Comparison of ENCODE assay signal across 8 cellular contexts in the genomic region with DNA sequence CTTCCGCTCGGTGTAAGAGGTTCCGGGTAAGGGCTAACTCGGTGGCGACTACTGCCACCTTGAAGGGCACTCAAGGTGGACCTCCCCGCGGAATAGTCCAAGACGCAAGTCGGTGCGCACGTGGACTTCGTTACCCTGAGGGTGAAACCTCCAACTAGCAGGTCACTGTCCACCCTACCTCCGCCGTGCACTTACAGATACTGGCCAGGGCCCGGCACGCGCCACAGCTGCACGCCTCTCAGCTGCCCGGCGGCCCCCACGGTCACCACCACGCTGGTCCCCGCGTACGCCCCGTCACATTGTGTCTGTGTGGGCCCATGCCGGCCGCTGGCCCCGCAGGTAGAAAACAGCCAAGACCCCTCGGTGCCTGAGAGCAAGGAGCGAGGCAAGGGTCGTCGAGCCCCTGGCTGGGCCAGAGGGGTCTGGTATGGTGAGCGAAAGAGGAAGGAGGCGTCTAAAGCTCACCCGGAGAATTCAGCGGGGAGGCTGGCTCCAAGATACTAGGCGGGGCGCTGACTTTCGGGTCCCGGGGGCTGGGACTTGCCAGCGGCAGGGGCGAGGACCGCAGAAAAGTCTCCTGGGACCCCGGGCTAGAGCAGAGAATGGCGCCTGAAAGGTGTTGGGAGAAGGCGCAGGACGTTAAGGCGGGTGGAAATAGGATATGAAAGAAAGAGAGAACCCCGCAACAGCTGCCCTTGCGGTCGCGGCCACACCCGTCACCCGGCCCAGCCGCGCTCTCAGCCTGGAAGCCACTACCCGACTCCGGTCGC. TPM values are rescaled to one million over a fixed set of nuclear protein-coding genes. Genes with fewer than 3 reads are reported as not detected.
A peak's percentile ranks its signal among the peaks of the same experiment; 100 is the strongest.
DNase-seq lines count a peak whose midpoint lies in the region; ATAC-seq, FAIRE-seq and TF ChIP-seq lines count a peak whose summit lies in the region.

No MANE protein-coding gene starts in this region.

- dilution Hi-C loops in IMR-90 (cut with HindIII; ENCODE audit: low sequenced_read_pairs, unreplicated experiment) = no loop called here

- peak overlapping the region; percentile 88 for H2AFZ ChIP-seq in IMR-90 (replicated peaks; ENCODE audit: low read length, poor library complexity)
- no peak overlapping the region for H2AFZ ChIP-seq in HepG2 (ENCODE audit: low read length)

- TF ChIP-seq POLR2A in IMR-90 (IDR thresholded peaks at IDR 0.05; ENCODE audit: low read depth, low read length) (no peak), HepG2 (IDR thresholded peaks at IDR 0.05; ENCODE audit: insufficient read depth in 1 of 2, low read depth in 2 of 2, low read length in 2 of 2) (no peak), testis (IDR thresholded peaks at IDR 0.05) (no peak)

- peak overlapping the region; percentile 15; the same call in 1 of the 2 replicates for H2AK5ac ChIP-seq in IMR-90 (ENCODE audit: low read depth, low read length)

- peak overlapping the region; percentile 25 for H2AK9ac ChIP-seq in IMR-90 (replicated peaks; ENCODE audit: low read depth, low read length, poor library complexity)

- no peak overlapping the region for H2BK20ac ChIP-seq in IMR-90 (ENCODE audit: low read depth, low read length)

- no peaks in the 10 kb centered on the region for H3K9me3 ChIP-seq in BLaER1 treated with 17β-estradiol and CSF1 and Interleukin-3, amounts not matched to agents 10 nM and 100 nM (replicated peaks in 1 of 11)
- H3K9me3 ChIP-seq in IMR-90 (ENCODE audit: control insufficient read depth, insufficient read depth, low read length) = no peaks in the 10 kb centered on the region
- H3K9me3 ChIP-seq in ascending aorta = no peaks in the 10 kb centered on the region
- H3K9me3 ChIP-seq in HepG2 (ENCODE audit: low read length) = no peaks in the 10 kb centered on the region
- no peaks in the 10 kb centered on the region for H3K9me3 ChIP-seq in testis

- H2BK5ac ChIP-seq in IMR-90 (ENCODE audit: low read depth, low read length, poor library complexity, severe bottlenecking) = no peak overlapping the region

- intact Hi-C loops in IMR-90 (cut with micrococcal nuclease) (no loop called here), ascending aorta (cut with DNase I) (loop anchor here (10.0 kb wide), 1 partner anchor 782 kb away; no protein-coding TSS in a partner anchor), HepG2 (cut with micrococcal nuclease; ENCODE audit: unreplicated experiment) (no loop called here), testis (cut with DNase I; ENCODE audit: low total_unique reads) (no loop called here)

- peaks cover 26 to 39% (median 35%) of the 10 kb centered on the region in 11 experiments for H3K27me3 ChIP-seq in BLaER1 treated with 17β-estradiol and CSF1 and Interleukin-3, amounts not matched to agents 10 nM and 100 nM
- H3K27me3 ChIP-seq in IMR-90 (ENCODE audit: control insufficient read depth, insufficient read depth, low read length) (peaks cover 38% of the 10 kb centered on the region), ascending aorta (peaks cover 17% of the 10 kb centered on the region), HepG2 (ENCODE audit: control insufficient read depth in 1 of 2, insufficient read depth in 2 of 2, low read length in 2 of 2) (peaks cover 0 to 5% of the 10 kb centered on the region in 2 experiments; a peak in 1 of 5 replicates), testis (no peaks in the 10 kb centered on the region)

- no peak overlapping the region for H3K4ac ChIP-seq in IMR-90 (ENCODE audit: low read depth, low read length)

- in situ Hi-C loops in IMR-90 (cut with MboI; ENCODE audit: low sequenced_read_pairs) = no loop called here
- in situ Hi-C loops in HepG2 (cut with HindIII; ENCODE audit: extremely low pct_ligation_motif_present, low pct_unique_long_range_greater_than_20kb) = no loop called here

- H3K23ac ChIP-seq in IMR-90 (ENCODE audit: low read depth, low read length) = peak overlapping the region; percentile 54; the same call in 1 of the 2 replicates

- FAIRE-seq in HepG2 (lab: Jason Lieb, UNC) = no peak

- peak; percentile 48 for ATAC-seq in IMR-90 (ENCODE audit: low read depth)
- ATAC-seq in HepG2 = peak; percentile 26
- ATAC-seq in HG02763 (IDR thresholded peaks at IDR 0.05; ENCODE audit: unreplicated experiment) = no peak

- H3K4me1 ChIP-seq in BLaER1 treated with 17β-estradiol and CSF1 and Interleukin-3, amounts not matched to agents 10 nM and 100 nM = peaks cover 21 to 43% (median 34%) of the 10 kb centered on the region in 10 experiments
- peaks cover 8% of the 10 kb centered on the region; the same call in 1 of the 2 replicates for H3K4me1 ChIP-seq in IMR-90 (ENCODE audit: control insufficient read depth, insufficient read depth, low read length)
- peaks cover 4 to 17% of the 10 kb centered on the region in 2 donors for H3K4me1 ChIP-seq in ascending aorta
- peaks cover 12% of the 10 kb centered on the region for H3K4me1 ChIP-seq in HepG2 (ENCODE audit: insufficient read depth, low read length)
- H3K4me1 ChIP-seq in testis = peaks cover 24% of the 10 kb centered on the region

- DNase-seq in IMR-90 = no peak
- no peak for DNase-seq in ascending aorta (ENCODE audit: low spot score in 2 of 2)
- DNase-seq in HepG2 (ENCODE audit: low spot score) = no peak
- peak; percentile 15 for DNase-seq in testis
- no peak for DNase-seq in inferior parietal cortex (ENCODE audit: extremely low spot score)
- no peak for DNase-seq in NCI-H1417 (lab: John Stamatoyannopoulos, UW)

- no peak for TF ChIP-seq RAD21 in IMR-90 (IDR thresholded peaks at IDR 0.05; ENCODE audit: low read length)
- no peak for TF ChIP-seq RAD21 in HepG2 (CRISPR knock-in tag; IDR thresholded peaks at IDR 0.05)

- no peak overlapping the region for H4K91ac ChIP-seq in IMR-90 (ENCODE audit: insufficient read depth, low read depth, low read length)

- no peak overlapping the region for H3K56ac ChIP-seq in IMR-90 (ENCODE audit: extremely low read depth, insufficient read depth, low read length)

- no peak overlapping the region for H3K18ac ChIP-seq in IMR-90 (ENCODE audit: low read depth, low read length)

- TF ChIP-seq EP300 in HepG2 (IDR thresholded peaks at IDR 0.05; ENCODE audit: low read depth in 2 of 2, low read length in 2 of 2) (no peak), HepG2 (CRISPR knock-in tag; IDR thresholded peaks at IDR 0.05; ENCODE audit: borderline replicate concordance) (no peak)

- H3K9ac ChIP-seq in BLaER1 treated with 17β-estradiol and CSF1 and Interleukin-3, amounts not matched to agents 10 nM and 100 nM = peak overlapping the region in 10 of 11 experiments; percentile 43 to 67 (median 56); a peak in 19 of 22 replicates
- H3K9ac ChIP-seq in IMR-90 (ENCODE audit: low read depth, low read length) = no peak overlapping the region
- no peak overlapping the region for H3K9ac ChIP-seq in HepG2 (ENCODE audit: insufficient read depth, low read depth, low read length)

- no peak overlapping the region for H2BK120ac ChIP-seq in IMR-90 (ENCODE audit: low read depth, low read length)

- WGBS in IMR-90 (ENCODE audit: extremely low coverage in 2 of 2, insufficient read length in 1 of 2), 2 experiments = 14% methylated on average over 39 of the region's 60 CpGs; no CpG with 5 or more reads in 1 of the 2 experiments
- 84% methylated on average over 37 of the region's 60 CpGs for WGBS in HepG2 (ENCODE audit: low lambda C conversion rate)
- WGBS in testis, 2 donors = 2% methylated on average over 49 to 60 of the region's 60 CpGs

- H3K27ac ChIP-seq in BLaER1 treated with 17β-estradiol and CSF1 and Interleukin-3, amounts not matched to agents 10 nM and 100 nM = peak overlapping the region in 5 of 11 experiments; percentile 18 to 65 (median 56); a peak in 9 of 22 replicates
- H3K27ac ChIP-seq in IMR-90 (ENCODE audit: insufficient read depth, low read length) (no peak overlapping the region), ascending aorta (no peak overlapping the region), HepG2 (ENCODE audit: extremely low read length, insufficient read depth, low read length) (no peak overlapping the region), testis (no peak overlapping the region)

- TF ChIP-seq CTCF in IMR-90 (conservative IDR thresholded peaks at IDR 0.05; ENCODE audit: low read depth, low read length) (no peak), ascending aorta (IDR thresholded peaks at IDR 0.05) (no peak), HepG2 (CRISPR knock-in tag; IDR thresholded peaks at IDR 0.05) (no peak), testis (IDR thresholded peaks at IDR 0.05) (no peak)

- H3K4me2 ChIP-seq in BLaER1 treated with 17β-estradiol and CSF1 and Interleukin-3, amounts not matched to agents 10 nM and 100 nM = peak overlapping the region; percentile 94 to 100 (median 99)
- H3K4me2 ChIP-seq in IMR-90 (ENCODE audit: low read depth, low read length) (peak overlapping the region; percentile 57), HepG2 (ENCODE audit: low read depth, low read length) (peak overlapping the region; percentile 58)

- H3K14ac ChIP-seq in IMR-90 (replicated peaks; ENCODE audit: low read depth, low read length) = no peak overlapping the region

- H3K79me1 ChIP-seq in IMR-90 (ENCODE audit: low read depth in 1 of 2, low read length in 2 of 2) = no peaks in the 10 kb centered on the region

- no peak overlapping the region for H2BK15ac ChIP-seq in IMR-90 (ENCODE audit: low read depth, low read length)

- POLR2A ChIA-PET in IMR-90 (lab: Charles Lee; ENCODE audit: unreplicated experiment) (no interaction called here), HepG2 (lab: Yijun Ruan, JAX) (interaction anchor here (1.0 kb wide), 1 partner anchor 20 kb away, joined by 3 read pairs; no protein-coding TSS in a partner anchor)

- CTCF ChIA-PET in IMR-90 (lab: Yijun Ruan, JAX) (no interaction called here), HepG2 (lab: Yijun Ruan, JAX; ENCODE audit: low intra/inter-chr PET ratio, low total read pairs) (no interaction called here)

- H3K36me3 ChIP-seq in BLaER1 treated with 17β-estradiol and CSF1 and Interleukin-3, amounts not matched to agents 10 nM and 100 nM = peaks cover 0 to 16% (median 7%) of the 10 kb centered on the region in 11 experiments; a peak in 13 of 22 replicates
- H3K36me3 ChIP-seq in IMR-90 (ENCODE audit: control insufficient read depth, insufficient read depth, low read length) (peaks cover 10% of the 10 kb centered on the region), ascending aorta (peaks cover 0 to 2% of the 10 kb centered on the region in 2 donors), HepG2 (replicated peaks in 1 of 2; ENCODE audit: control insufficient read depth in 1 of 2, insufficient read depth in 2 of 2, low read length in 2 of 2) (no peaks in the 10 kb centered on the region), testis (ENCODE audit: low read depth, missing control alignments) (no peaks in the 10 kb centered on the region)

- no peaks in the 10 kb centered on the region for H3K9me1 ChIP-seq in IMR-90 (ENCODE audit: insufficient read depth, low read length)

- H3K4me3 ChIP-seq in BLaER1 treated with 17β-estradiol and CSF1 and Interleukin-3, amounts not matched to agents 10 nM and 100 nM = peak overlapping the region; percentile 47 to 71 (median 58)
- peak overlapping the region; percentile 1; the same call in 1 of the 2 replicates for H3K4me3 ChIP-seq in IMR-90 (ENCODE audit: insufficient read depth, low read depth, low read length)
- H3K4me3 ChIP-seq in ascending aorta = peak overlapping the region; percentile 39 to 53
- no peak overlapping the region; a peak in 1 of 6 replicates for H3K4me3 ChIP-seq in HepG2 (replicated peaks in 1 of 3; ENCODE audit: insufficient read depth in 1 of 3, low read depth in 2 of 3, low read length in 3 of 3)
- H3K4me3 ChIP-seq in testis = peak overlapping the region; percentile 27 to 32

- no peaks in the 10 kb centered on the region for H3K79me2 ChIP-seq in HepG2 (ENCODE audit: insufficient read depth, low read length)

- H4K20me1 ChIP-seq in BLaER1 treated with 17β-estradiol and CSF1 and Interleukin-3, amounts not matched to agents 10 nM and 100 nM = peaks cover 0 to 34% (median 10%) of the 10 kb centered on the region in 11 experiments; a peak in 13 of 22 replicates
- H4K20me1 ChIP-seq in IMR-90 (ENCODE audit: insufficient read depth, low read length) (no peaks in the 10 kb centered on the region), HepG2 (ENCODE audit: insufficient read depth, low read length) (no peaks in the 10 kb centered on the region)

- no peak overlapping the region for H4K5ac ChIP-seq in IMR-90 (ENCODE audit: low read depth, low read length)

- no peak overlapping the region for H4K8ac ChIP-seq in IMR-90 (ENCODE audit: low read depth in 2 of 2, low read length in 2 of 2)

- BruUV-seq in IMR-90 (replicated peaks; lab: Mats Ljungman, UMichigan) (no TSS peak), HepG2 (replicated peaks; lab: Mats Ljungman, UMichigan) (no TSS peak)

RNA-seq across cellular contexts. Expression of a gene that starts 0.9 kb away (rescaled TPM):
- 0.18 and 0.28 TPM in 2 replicates for total RNA-seq in IMR-90 (2012; rRNA removed)
- 0.62 and 0.77 TPM in 2 replicates for polyA plus RNA-seq in IMR-90 (2012; rRNA removed)
- polyA plus RNA-seq in IMR-90 (2012; cell fraction: cytosol; rRNA removed) = 0.30 and 0.37 TPM in 2 replicates
- polyA plus RNA-seq in IMR-90 (2012; cell fraction: nucleus; rRNA removed; ENCODE audit: low replicate concordance) = 3.0 and 6.3 TPM in 2 replicates
- total RNA-seq in ascending aorta = not detected
- total RNA-seq in HepG2 (2016; rRNA removed; fragmentation: Illumina TruSeq; extraction: Trizol) = not detected in 2 replicates
- not detected in 2 replicates for total RNA-seq in HepG2 (2016; cell fraction: cytosol; rRNA removed; fragmentation: Illumina TruSeq; extraction: Trizol; ENCODE audit: low read depth)
- not detected in 2 replicates for total RNA-seq in HepG2 (2016; cell fraction: insoluble cytoplasmic fraction; rRNA removed; fragmentation: Illumina TruSeq; extraction: Trizol)
- not detected in 2 replicates for total RNA-seq in HepG2 (2016; cell fraction: membrane; rRNA removed; fragmentation: Illumina TruSeq; extraction: Trizol)
- 0.12 TPM in 1 of 2 replicates, not detected in the other for total RNA-seq in HepG2 (2016; cell fraction: nucleus; rRNA removed; fragmentation: Illumina TruSeq; extraction: Trizol)
- 0.01 and 0.05 TPM in 2 replicates for polyA plus RNA-seq in HepG2 (2011; rRNA removed)
- 0.05 TPM in 1 of 2 replicates, not detected in the other for polyA plus RNA-seq in HepG2 (2011; cell fraction: cytosol; rRNA removed)
- polyA plus RNA-seq in HepG2 (2011; cell fraction: nucleus; rRNA removed) = 0.63 and 0.68 TPM in 2 replicates
- 0.19 TPM in 1 of 2 replicates, not detected in the other for polyA plus RNA-seq in HepG2 (2012)
- polyA plus RNA-seq in HepG2 (2016; cell fraction: cytosol; fragmentation: Illumina TruSeq; extraction: Trizol; ENCODE audit: low read depth) = not detected in 2 replicates
- polyA plus RNA-seq in HepG2 (2016; cell fraction: insoluble cytoplasmic fraction; fragmentation: Illumina TruSeq; extraction: Trizol; ENCODE audit: low read depth) = not detected in 2 replicates
- polyA plus RNA-seq in HepG2 (2016; cell fraction: membrane; fragmentation: Illumina TruSeq; extraction: Trizol; ENCODE audit: low read depth) = not detected in 2 replicates
- not detected in 2 replicates for polyA plus RNA-seq in HepG2 (2016; cell fraction: nucleus; fragmentation: Illumina TruSeq; extraction: Trizol; ENCODE audit: insufficient read depth, low read depth)
- polyA minus RNA-seq in HepG2 (2011; rRNA and poly(A)+ RNA removed; ENCODE audit: low replicate concordance) = 0.37 TPM in 1 of 2 replicates, not detected in the other
- polyA minus RNA-seq in HepG2 (2011; cell fraction: cytosol; rRNA and poly(A)+ RNA removed) = not detected in 2 replicates
- not detected in 2 replicates for polyA minus RNA-seq in HepG2 (2011; cell fraction: nucleus; rRNA and poly(A)+ RNA removed)
- 1 to 10 TPM; 3.7 to 4.2 TPM for total RNA-seq in testis
- 2.9 TPM for polyA plus RNA-seq in testis (ENCODE audit: insufficient read depth, low read depth, low replicate concordance)

RNA-seq across cellular contexts. Expression of a gene that starts 19.0 kb away (rescaled TPM):
- total RNA-seq in IMR-90 (2012; rRNA removed) = 1.1 and 1.4 TPM in 2 replicates
- 1.8 and 2.2 TPM in 2 replicates for polyA plus RNA-seq in IMR-90 (2012; rRNA removed)
- polyA plus RNA-seq in IMR-90 (2012; cell fraction: cytosol; rRNA removed) = 3.0 and 3.1 TPM in 2 replicates
- 3.0 and 7.3 TPM in 2 replicates for polyA plus RNA-seq in IMR-90 (2012; cell fraction: nucleus; rRNA removed; ENCODE audit: low replicate concordance)
- not detected for total RNA-seq in ascending aorta
- total RNA-seq in HepG2 (2016; rRNA removed; fragmentation: Illumina TruSeq; extraction: Trizol) = 29.7 and 41.3 TPM in 2 replicates
- total RNA-seq in HepG2 (2016; cell fraction: cytosol; rRNA removed; fragmentation: Illumina TruSeq; extraction: Trizol; ENCODE audit: low read depth) = 18.2 and 21.9 TPM in 2 replicates
- 29.5 and 42.6 TPM in 2 replicates for total RNA-seq in HepG2 (2016; cell fraction: insoluble cytoplasmic fraction; rRNA removed; fragmentation: Illumina TruSeq; extraction: Trizol)
- 35.6 and 37.8 TPM in 2 replicates for total RNA-seq in HepG2 (2016; cell fraction: membrane; rRNA removed; fragmentation: Illumina TruSeq; extraction: Trizol)
- total RNA-seq in HepG2 (2016; cell fraction: nucleus; rRNA removed; fragmentation: Illumina TruSeq; extraction: Trizol) = 20.4 and 24.5 TPM in 2 replicates
- polyA plus RNA-seq in HepG2 (2011; rRNA removed) = 13.2 and 16.4 TPM in 2 replicates
- polyA plus RNA-seq in HepG2 (2011; cell fraction: cytosol; rRNA removed) = 16.8 and 21.5 TPM in 2 replicates
- 31.6 and 37.7 TPM in 2 replicates for polyA plus RNA-seq in HepG2 (2011; cell fraction: nucleus; rRNA removed)
- 11.4 and 12.0 TPM in 2 replicates for polyA plus RNA-seq in HepG2 (2012)
- polyA plus RNA-seq in HepG2 (2016; cell fraction: cytosol; fragmentation: Illumina TruSeq; extraction: Trizol; ENCODE audit: low read depth) = 20.8 and 23.5 TPM in 2 replicates
- polyA plus RNA-seq in HepG2 (2016; cell fraction: insoluble cytoplasmic fraction; fragmentation: Illumina TruSeq; extraction: Trizol; ENCODE audit: low read depth) = 34.6 and 34.9 TPM in 2 replicates
- 30.1 and 33.1 TPM in 2 replicates for polyA plus RNA-seq in HepG2 (2016; cell fraction: membrane; fragmentation: Illumina TruSeq; extraction: Trizol; ENCODE audit: low read depth)
- 50.2 and 55.6 TPM in 2 replicates for polyA plus RNA-seq in HepG2 (2016; cell fraction: nucleus; fragmentation: Illumina TruSeq; extraction: Trizol; ENCODE audit: insufficient read depth, low read depth)
- 1.6 and 25.3 TPM in 2 replicates for polyA minus RNA-seq in HepG2 (2011; rRNA and poly(A)+ RNA removed; ENCODE audit: low replicate concordance)
- 14.9 and 16.9 TPM in 2 replicates for polyA minus RNA-seq in HepG2 (2011; cell fraction: cytosol; rRNA and poly(A)+ RNA removed)
- polyA minus RNA-seq in HepG2 (2011; cell fraction: nucleus; rRNA and poly(A)+ RNA removed) = 6.8 and 9.9 TPM in 2 replicates
- total RNA-seq in testis = 10 to 100 TPM; 16.7 to 21.3 TPM
- polyA plus RNA-seq in testis (ENCODE audit: insufficient read depth, low read depth, low replicate concordance) = 12.1 TPM

RNA-seq across cellular contexts. Expression of a gene that starts 31.4 kb away (rescaled TPM):
- total RNA-seq in IMR-90 (2012; rRNA removed) (9.1 and 9.4 TPM in 2 replicates), ascending aorta (59.4 TPM), HepG2 (2016; rRNA removed; fragmentation: Illumina TruSeq; extraction: Trizol) (20.6 and 28.1 TPM in 2 replicates), testis (10 to 100 TPM; 49.4 to 70.9 TPM)
- polyA plus RNA-seq in IMR-90 (2012; rRNA removed) (18.1 and 22.7 TPM in 2 replicates), HepG2 (2011; rRNA removed) (15.1 and 16.2 TPM in 2 replicates), testis (ENCODE audit: insufficient read depth, low read depth, low replicate concordance) (36.3 TPM)
- polyA plus RNA-seq in IMR-90 (2012; cell fraction: cytosol; rRNA removed) = 13.5 and 18.3 TPM in 2 replicates
- 32.5 and 57.8 TPM in 2 replicates for polyA plus RNA-seq in IMR-90 (2012; cell fraction: nucleus; rRNA removed; ENCODE audit: low replicate concordance)
- 2.9 and 4.8 TPM in 2 replicates for total RNA-seq in HepG2 (2016; cell fraction: cytosol; rRNA removed; fragmentation: Illumina TruSeq; extraction: Trizol; ENCODE audit: low read depth)
- total RNA-seq in HepG2 (2016; cell fraction: insoluble cytoplasmic fraction; rRNA removed; fragmentation: Illumina TruSeq; extraction: Trizol) = 19.4 and 24.9 TPM in 2 replicates
- 7.5 and 9.5 TPM in 2 replicates for total RNA-seq in HepG2 (2016; cell fraction: membrane; rRNA removed; fragmentation: Illumina TruSeq; extraction: Trizol)
- 20.1 and 24.6 TPM in 2 replicates for total RNA-seq in HepG2 (2016; cell fraction: nucleus; rRNA removed; fragmentation: Illumina TruSeq; extraction: Trizol)
- 7.0 and 9.8 TPM in 2 replicates for polyA plus RNA-seq in HepG2 (2011; cell fraction: cytosol; rRNA removed)
- 56.6 and 66.8 TPM in 2 replicates for polyA plus RNA-seq in HepG2 (2011; cell fraction: nucleus; rRNA removed)
- 26.5 TPM in 2 replicates for polyA plus RNA-seq in HepG2 (2012)
- polyA plus RNA-seq in HepG2 (2016; cell fraction: cytosol; fragmentation: Illumina TruSeq; extraction: Trizol; ENCODE audit: low read depth) = 2.1 and 2.5 TPM in 2 replicates
- 15.7 and 22.2 TPM in 2 replicates for polyA plus RNA-seq in HepG2 (2016; cell fraction: insoluble cytoplasmic fraction; fragmentation: Illumina TruSeq; extraction: Trizol; ENCODE audit: low read depth)
- 3.5 and 5.6 TPM in 2 replicates for polyA plus RNA-seq in HepG2 (2016; cell fraction: membrane; fragmentation: Illumina TruSeq; extraction: Trizol; ENCODE audit: low read depth)
- 36.5 and 38.9 TPM in 2 replicates for polyA plus RNA-seq in HepG2 (2016; cell fraction: nucleus; fragmentation: Illumina TruSeq; extraction: Trizol; ENCODE audit: insufficient read depth, low read depth)
- polyA minus RNA-seq in HepG2 (2011; rRNA and poly(A)+ RNA removed; ENCODE audit: low replicate concordance) = 24.4 and 46.4 TPM in 2 replicates
- polyA minus RNA-seq in HepG2 (2011; cell fraction: cytosol; rRNA and poly(A)+ RNA removed) = 13.8 and 16.5 TPM in 2 replicates
- 27.7 and 30.0 TPM in 2 replicates for polyA minus RNA-seq in HepG2 (2011; cell fraction: nucleus; rRNA and poly(A)+ RNA removed)

RNA-seq across cellular contexts. Expression of a gene that starts 46.3 kb away (rescaled TPM):
- total RNA-seq in IMR-90 (2012; rRNA removed) (10.6 and 11.5 TPM in 2 replicates), ascending aorta (7.0 TPM), HepG2 (2016; rRNA removed; fragmentation: Illumina TruSeq; extraction: Trizol) (12.4 and 24.0 TPM in 2 replicates), testis (100 to 1,000 TPM; 107 to 156 TPM)
- polyA plus RNA-seq in IMR-90 (2012; rRNA removed) (15.1 and 18.4 TPM in 2 replicates), HepG2 (2011; rRNA removed) (43.6 and 48.0 TPM in 2 replicates), testis (ENCODE audit: insufficient read depth, low read depth, low replicate concordance) (99.0 TPM)
- 3.8 and 10.2 TPM in 2 replicates for polyA plus RNA-seq in IMR-90 (2012; cell fraction: cytosol; rRNA removed)
- polyA plus RNA-seq in IMR-90 (2012; cell fraction: nucleus; rRNA removed; ENCODE audit: low replicate concordance) = 10.8 and 15.1 TPM in 2 replicates
- total RNA-seq in HepG2 (2016; cell fraction: cytosol; rRNA removed; fragmentation: Illumina TruSeq; extraction: Trizol; ENCODE audit: low read depth) = 8.5 and 10.2 TPM in 2 replicates
- 12.7 and 22.1 TPM in 2 replicates for total RNA-seq in HepG2 (2016; cell fraction: insoluble cytoplasmic fraction; rRNA removed; fragmentation: Illumina TruSeq; extraction: Trizol)
- 13.7 and 17.0 TPM in 2 replicates for total RNA-seq in HepG2 (2016; cell fraction: membrane; rRNA removed; fragmentation: Illumina TruSeq; extraction: Trizol)
- 16.6 and 22.9 TPM in 2 replicates for total RNA-seq in HepG2 (2016; cell fraction: nucleus; rRNA removed; fragmentation: Illumina TruSeq; extraction: Trizol)
- 34.1 and 42.7 TPM in 2 replicates for polyA plus RNA-seq in HepG2 (2011; cell fraction: cytosol; rRNA removed)
- 45.0 and 51.9 TPM in 2 replicates for polyA plus RNA-seq in HepG2 (2011; cell fraction: nucleus; rRNA removed)
- 24.1 and 31.2 TPM in 2 replicates for polyA plus RNA-seq in HepG2 (2012)
- polyA plus RNA-seq in HepG2 (2016; cell fraction: cytosol; fragmentation: Illumina TruSeq; extraction: Trizol; ENCODE audit: low read depth) = 3.8 and 5.0 TPM in 2 replicates
- 9.1 and 11.5 TPM in 2 replicates for polyA plus RNA-seq in HepG2 (2016; cell fraction: insoluble cytoplasmic fraction; fragmentation: Illumina TruSeq; extraction: Trizol; ENCODE audit: low read depth)
- 8.9 and 12.0 TPM in 2 replicates for polyA plus RNA-seq in HepG2 (2016; cell fraction: membrane; fragmentation: Illumina TruSeq; extraction: Trizol; ENCODE audit: low read depth)
- 23.9 and 24.2 TPM in 2 replicates for polyA plus RNA-seq in HepG2 (2016; cell fraction: nucleus; fragmentation: Illumina TruSeq; extraction: Trizol; ENCODE audit: insufficient read depth, low read depth)
- polyA minus RNA-seq in HepG2 (2011; rRNA and poly(A)+ RNA removed; ENCODE audit: low replicate concordance) = 189 and 236 TPM in 2 replicates
- polyA minus RNA-seq in HepG2 (2011; cell fraction: cytosol; rRNA and poly(A)+ RNA removed) = 48.4 and 49.0 TPM in 2 replicates
- polyA minus RNA-seq in HepG2 (2011; cell fraction: nucleus; rRNA and poly(A)+ RNA removed) = 33.2 and 34.2 TPM in 2 replicates

Comparison
In these comparisons a context has a peak if more than half of its experiments do, and no peak if none do; other contexts are left out.
1. H3K4me3 ChIP-seq: peak in BLaER1 treated with 17β-estradiol and CSF1 and Interleukin-3, amounts not matched to agents 10 nM and 100 nM (10 of 10), IMR-90 (single experiment), ascending aorta (2 of 2) and testis (2 of 2); none in HepG2 (0 of 3).
2. H3K9ac ChIP-seq: peak in BLaER1 treated with 17β-estradiol and CSF1 and Interleukin-3, amounts not matched to agents 10 nM and 100 nM (10 of 11); none in IMR-90 (single experiment) and HepG2 (single experiment).
3. Peak in every context shown above with its lines, with median percentiles within 50 percentile points of each other: H3K4me2 ChIP-seq.